Comparison of ENCODE assay signal across 13 cellular contexts in the genomic region with DNA sequence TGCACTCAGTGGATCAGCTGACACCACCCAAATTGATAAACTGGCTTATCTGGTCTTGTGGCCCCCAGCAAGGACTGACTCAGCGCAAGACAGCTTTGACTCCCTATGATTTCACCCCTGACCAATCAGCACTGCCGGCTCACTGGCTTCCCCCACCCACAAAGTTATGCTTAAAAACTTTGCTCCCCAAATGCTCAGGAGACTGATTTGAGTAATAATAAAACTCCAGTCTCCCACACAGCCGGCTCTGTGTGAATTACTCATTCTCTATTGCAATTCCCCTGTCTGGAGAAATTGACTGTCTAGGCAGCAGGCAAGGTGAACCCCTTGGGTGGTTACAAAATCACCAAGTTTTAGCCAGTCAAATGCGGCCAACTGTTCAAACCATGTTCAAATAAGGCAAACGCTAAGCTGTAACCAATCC. TPM values are rescaled to one million over a fixed set of nuclear protein-coding genes. Genes with fewer than 3 reads are reported as not detected.
DNase-seq lines count a peak whose midpoint lies in the region; ATAC-seq and TF ChIP-seq lines count a peak whose summit lies in the region.
"Had no signal": no experiment of that assay in that cellular context is flagged by ENCODE, and none has a peak within 500 bp of the region (broad histone marks: within the 10 kb centered on the region; RNA-seq: fewer than 3 reads in every experiment).

No MANE protein-coding gene starts in this region.

- no peaks in the 10 kb centered on the region for H3K27me3 ChIP-seq in iPS-20b (ENCODE audit: insufficient read depth, low read length)
- no peaks in the 10 kb centered on the region for H3K27me3 ChIP-seq in gastroesophageal sphincter

- peak overlapping the region; percentile 52; the same call in 1 of the 2 replicates for H3K9ac ChIP-seq in iPS-20b (ENCODE audit: low read depth, low read length)

- H3K4me1 Mint-ChIP-seq in stimulated activated naive CD8-positive, alpha-beta T cell treated with anti-CD3 and anti-CD28 coated beads, Interleukin-15, amount 100 ng/mL, for 72 hours: peaks cover 6% of the 10 kb centered on the region
- H3K4me1 Mint-ChIP-seq: B cell; naive thymus-derived CD4-positive, alpha-beta T cell had no signal

- peak; percentile 89 for ATAC-seq in stimulated activated naive CD8-positive, alpha-beta T cell treated with anti-CD3 and anti-CD28 coated beads, Interleukin-15, amount 100 ng/mL, for 72 hours
- no peak for ATAC-seq in gastroesophageal sphincter
- ATAC-seq: naive thymus-derived CD4-positive, alpha-beta T cell had no signal

- peak overlapping the region; percentile 84 for H3K27ac ChIP-seq in iPS-20b (ENCODE audit: low read length)
- no peak overlapping the region for H3K27ac ChIP-seq in gastroesophageal sphincter

- H3K36me3 ChIP-seq in iPS-20b (ENCODE audit: insufficient read depth, low read depth, low read length) (no peaks in the 10 kb centered on the region), gastroesophageal sphincter (no peaks in the 10 kb centered on the region)

- no peak overlapping the region for H3K27ac Mint-ChIP-seq in stimulated activated naive CD8-positive, alpha-beta T cell treated with anti-CD3 and anti-CD28 coated beads, Interleukin-15, amount 100 ng/mL, for 72 hours
- H3K27ac Mint-ChIP-seq: B cell; naive thymus-derived CD4-positive, alpha-beta T cell; T-helper 1 cell treated with Interleukin-12 subunit alpha and Interleukin-12 subunit beta and Interleukin-4 antibody, amounts not matched to agents 30 μg/mL and 1 μg/mL, for 36 hours had no signal

- no peak for TF ChIP-seq EP300 in gastroesophageal sphincter (IDR thresholded peaks at IDR 0.05)

- H3K9me3 ChIP-seq in iPS-20b (ENCODE audit: insufficient read depth, low read depth, low read length) (peaks cover 5% of the 10 kb centered on the region; the same call in 1 of the 2 replicates), gastroesophageal sphincter (no peaks in the 10 kb centered on the region)

- peaks cover 12 to 17% of the 10 kb centered on the region in 2 donors for H3K9me3 Mint-ChIP-seq in stimulated activated naive CD8-positive, alpha-beta T cell treated with anti-CD3 and anti-CD28 coated beads, Interleukin-15, amount 100 ng/mL, for 72 hours
- H3K9me3 Mint-ChIP-seq: T-helper 1 cell treated with Interleukin-12 subunit alpha and Interleukin-12 subunit beta and Interleukin-4 antibody, amounts not matched to agents 30 μg/mL and 1 μg/mL, for 36 hours had no signal

- H3K4me3 ChIP-seq in iPS-20b (ENCODE audit: low read length) (0 out of 2 replicates have a peak overlapping the region, but pooled peaks have one; percentile 14), gastroesophageal sphincter (no peak overlapping the region)

- 68 to 76% methylated on average over 3 of the region's 5 CpGs for WGBS in gastroesophageal sphincter (ENCODE audit: low coverage in 1 of 2), 2 donors

- no peak for TF ChIP-seq CTCF in gastroesophageal sphincter (IDR thresholded peaks at IDR 0.05)

- H3K27me3 Mint-ChIP-seq in stimulated activated naive CD8-positive, alpha-beta T cell treated with anti-CD3 and anti-CD28 coated beads, Interleukin-15, amount 100 ng/mL, for 72 hours: peaks cover 7% of the 10 kb centered on the region
- H3K27me3 Mint-ChIP-seq: B cell had no signal

- TF ChIP-seq POLR2A in gastroesophageal sphincter (IDR thresholded peaks at IDR 0.05): no peak

- H3K4me3 Mint-ChIP-seq in stimulated activated naive CD8-positive, alpha-beta T cell treated with anti-CD3 and anti-CD28 coated beads, Interleukin-15, amount 100 ng/mL, for 72 hours: no peak overlapping the region
- H3K4me3 Mint-ChIP-seq: B cell; naive thymus-derived CD4-positive, alpha-beta T cell; T-helper 1 cell treated with Interleukin-12 subunit alpha and Interleukin-12 subunit beta and Interleukin-4 antibody, amounts not matched to agents 30 μg/mL and 1 μg/mL, for 36 hours had no signal

- H3K4me1 ChIP-seq in iPS-20b (ENCODE audit: insufficient read depth, low read length) (peaks cover 43% of the 10 kb centered on the region; the same call in 1 of the 2 replicates), gastroesophageal sphincter (no peaks in the 10 kb centered on the region)

- DNase-seq in activated effector memory CD4-positive, alpha-beta T cell treated with anti-CD3 and anti-CD28 coated beads, Interleukin-2, amount 50 U/mL, for 16 hours: peak; percentile 69
- no peak for DNase-seq in activated effector memory CD4-positive, alpha-beta T cell treated with Interleukin-2 at 50 U/mL for 16 hours
- DNase-seq in M059J (ENCODE audit: low read depth): peak; percentile 37
- peak; percentile 5 to 55 for DNase-seq in stimulated activated naive CD8-positive, alpha-beta T cell treated with anti-CD3 and anti-CD28 coated beads, Interleukin-15, amount 100 ng/mL, for 72 hours
- DNase-seq in DMS153 (lab: John Stamatoyannopoulos, UW): no peak
- no peak for DNase-seq in HCEC 1CT
- DNase-seq: NCI-H1417 treated with DMSO at 0.1 percent for 48 hours had no signal

RNA-seq across cellular contexts. Expression of a gene that starts 32.5 kb away (rescaled TPM):
- not detected in 2 replicates for total RNA-seq in M059J (2014; rRNA removed; shearing (Covaris generic))
- under 1 TPM in 1 of 4 donors, not detected in 3; 0.47 TPM for total RNA-seq in gastroesophageal sphincter
- total RNA-seq: B cell; endothelial cell of umbilical vein; naive thymus-derived CD4-positive, alpha-beta T cell had no signal

Comparison
In these comparisons a context has a peak if more than half of its experiments do, and no peak if none do; other contexts are left out.
1. DNase-seq: peak in activated effector memory CD4-positive, alpha-beta T cell treated with anti-CD3 and anti-CD28 coated beads, Interleukin-2, amount 50 U/mL, for 16 hours (single experiment), M059J (single experiment) and stimulated activated naive CD8-positive, alpha-beta T cell treated with anti-CD3 and anti-CD28 coated beads, Interleukin-15, amount 100 ng/mL, for 72 hours (2 of 2); none in activated effector memory CD4-positive, alpha-beta T cell treated with Interleukin-2 at 50 U/mL for 16 hours (single experiment), DMS153 (single experiment) and HCEC 1CT (single experiment).